In the genomic region with DNA sequence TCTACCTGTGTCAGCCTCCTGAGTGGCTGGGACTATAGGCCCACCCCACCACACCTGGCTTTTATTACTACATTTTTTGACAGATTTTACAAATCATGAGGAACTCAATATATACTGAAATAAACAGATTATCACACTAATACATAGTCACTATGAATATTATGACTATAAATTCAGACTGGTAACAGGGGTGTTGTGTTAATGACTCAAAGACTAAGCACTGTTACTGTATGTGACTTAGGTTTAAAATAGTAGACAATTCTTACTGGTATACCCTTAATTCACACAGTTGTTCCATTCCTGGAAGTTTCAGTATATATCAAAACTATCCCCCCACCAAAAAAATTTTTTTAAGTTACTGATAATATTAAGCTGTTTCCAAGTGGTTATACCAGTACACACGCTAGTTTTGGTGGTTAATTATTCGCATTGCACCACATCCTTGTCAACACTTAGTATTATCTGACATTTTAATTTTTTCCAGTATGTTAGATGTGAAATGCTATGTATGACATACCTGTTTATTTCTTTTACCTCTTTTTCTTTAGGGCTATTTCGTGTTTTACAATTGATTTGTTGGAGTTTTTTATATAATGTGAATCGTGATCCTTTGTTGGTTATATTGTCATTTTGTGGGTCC, we compare ENCODE assay signal across 1 cellular context.
TF ChIP-seq lines count a peak whose summit lies in the region.

No MANE protein-coding gene starts in this region.

TF ChIP-seq in HepG2, 621 proteins besides CTCF, POLR2A, EP300 and RAD21:
- no peak for TF ChIP-seq ZNF569 (CRISPR knock-in tag; IDR thresholded peaks at IDR 0.05; ENCODE audit: borderline replicate concordance)
- peak; percentile 95 for TF ChIP-seq ZNF7 (CRISPR knock-in tag; IDR thresholded peaks at IDR 0.05)
